Comparison of ENCODE assay signal across 30 cellular contexts in the genomic region with DNA sequence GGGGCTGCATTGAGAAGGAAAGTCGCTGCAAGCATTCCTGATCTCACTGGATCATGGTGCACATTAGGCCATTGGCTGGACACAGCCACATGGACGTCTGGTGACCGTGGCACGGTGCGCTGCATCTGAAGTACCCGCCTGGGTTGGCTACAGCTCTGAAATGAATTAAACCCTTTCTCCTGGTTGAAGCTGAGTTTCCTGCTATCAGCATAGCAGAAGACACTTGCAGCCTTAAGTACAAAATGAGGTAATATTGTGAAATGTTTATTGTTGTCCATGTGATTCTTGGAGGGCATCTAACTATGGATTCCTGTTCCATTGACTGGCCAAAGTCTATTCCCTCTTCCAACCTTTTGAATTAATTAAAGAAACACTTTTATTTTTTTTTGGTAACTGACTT.
"Had no signal": no experiment of that assay in that cellular context is flagged by ENCODE, and none has a peak within 500 bp of the region (broad histone marks: within the 10 kb centered on the region; RNA-seq: fewer than 3 reads in every experiment).

No MANE protein-coding gene starts in this region.

- H3K9me3 ChIP-seq: ascending aorta, body of pancreas had no signal

- H3K27ac ChIP-seq: ascending aorta, SK-N-MC, VCaP had no signal

- H3K4me1 ChIP-seq: ascending aorta had no signal

- H3K27me3 ChIP-seq: ascending aorta, body of pancreas had no signal

- DNase-seq: activated CD4-positive, alpha-beta memory T cell treated with anti-CD3 and anti-CD28 coated beads for 36 hours; activated CD4-positive, alpha-beta T cell treated with anti-CD3 and anti-CD28 coated beads, Interleukin-2, amount 10 ng/mL, durations not matched to agents 7 days and 5 days; activated CD4-positive, CD25-positive, alpha-beta regulatory T cell; activated CD8-positive, alpha-beta memory T cell treated with anti-CD3 and anti-CD28 coated beads for 24 hours; activated gamma-delta T cell; activated naive CD4-positive, alpha-beta T cell treated with anti-CD3 and anti-CD28 coated beads, Interleukin-2, amount 10 ng/mL, durations not matched to agents 7 days and 5 days; activated naive CD8-positive, alpha-beta T cell treated with anti-CD3 and anti-CD28 coated beads, Interleukin-2, amount 10 ng/mL, durations not matched to agents 7 days and 5 days; activated T-cell treated with anti-CD3 and anti-CD28 coated beads, Interleukin-2, amount 50 U/mL, for 48 hours; amniotic stem cell; body of pancreas; central memory CD4-positive, alpha-beta T cell; Karpas-422; MM.1S; NCI-H1105; NCI-H1436; NCI-H1694 treated with DMSO at 0.1 percent for 48 hours; NCI-H2029 treated with DMSO at 0.1 percent for 48 hours; NCI-H345; NCI-H510A; NCI-H526 treated with DMSO at 0.1 percent for 48 hours; NCI-H82; RPMI8226; T-cell; T-helper 2 cell had no signal

- H3K36me3 ChIP-seq: ascending aorta had no signal

- FAIRE-seq: bronchial epithelial cell had no signal

- H3K4me3 ChIP-seq: ascending aorta, body of pancreas, SK-N-MC had no signal

- ATAC-seq: activated T-helper 17 cell treated with anti-CD3 and anti-CD28 coated beads, Interleukin-2, amount 50 U/mL, for 72 hours; body of pancreas; Right ventricle myocardium inferior; T-cell had no signal
